8 cellular contexts compared by ENCODE assay signal in genomic region chr11:120326228-120326627, GRCh38. TPM values are rescaled to one million over a fixed set of nuclear protein-coding genes. Genes with fewer than 3 reads are reported as not detected.
DNase-seq lines count a peak whose midpoint lies in the region; ATAC-seq and TF ChIP-seq lines count a peak whose summit lies in the region.

No MANE protein-coding gene starts in this region.

- H3K4me1 ChIP-seq in HUES64 (ENCODE audit: insufficient read depth, low read length) (peaks cover 13% of the 10 kb centered on the region), right atrium auricular region (peaks cover 0 to 36% of the 10 kb centered on the region in 2 donors)

- WGBS in HUES64, result 87% methylated on average over 2 of the region's 3 CpGs

- peak overlapping the region; percentile 62 for H3K4me3 Mint-ChIP-seq in activated naive CD8-positive, alpha-beta T cell
- H3K4me3 Mint-ChIP-seq in stimulated activated naive B cell treated with anti-CD40 and anti-IgM and Interleukin-4, amounts not matched to agents 10 μg/mL and 1 μg/mL and 100 μg/mL, for 72 hours, result peak overlapping the region; percentile 64 to 76

- no peak for DNase-seq in right atrium auricular region (ENCODE audit: low spot score)
- DNase-seq in stimulated activated naive B cell treated with anti-CD40 and anti-IgM and Interleukin-4, amounts not matched to agents 10 μg/mL and 1 μg/mL and 100 μg/mL, for 72 hours, result no peak
- DNase-seq in GM10266 (ENCODE audit: extremely low spot score), result no peak
- DNase-seq in NCI-H2171 (lab: John Stamatoyannopoulos, UW), result no peak
- DNase-seq in activated CD4-positive, alpha-beta T cell treated with anti-CD3 and anti-CD28 coated beads, Interleukin-2, amount 50 U/mL, for 48 hours, result no peak

- H3K36me3 ChIP-seq in HUES64 (ENCODE audit: insufficient read depth, low read length) (peaks cover 22% of the 10 kb centered on the region), right atrium auricular region (peaks cover 15% of the 10 kb centered on the region)

- no peak overlapping the region for H3K9ac ChIP-seq in HUES64 (ENCODE audit: low read depth, low read length)

- H3K4me3 ChIP-seq in HUES64 (ENCODE audit: low read length) (peak overlapping the region; percentile 80), right atrium auricular region (peak overlapping the region; percentile 78 to 79)

- TF ChIP-seq CTCF in right atrium auricular region (IDR thresholded peaks at IDR 0.05) (no peak), GM10266 (IDR thresholded peaks at IDR 0.05; ENCODE audit: control insufficient read depth, insufficient read depth, low read depth, missing control alignments) (no peak)

- no peaks in the 10 kb centered on the region for H3K36me3 Mint-ChIP-seq in activated naive CD8-positive, alpha-beta T cell
- H3K36me3 Mint-ChIP-seq in stimulated activated naive B cell treated with anti-CD40 and anti-IgM and Interleukin-4, amounts not matched to agents 10 μg/mL and 1 μg/mL and 100 μg/mL, for 72 hours, result peaks cover 0 to 4% of the 10 kb centered on the region in 2 donors

- H3K27me3 ChIP-seq in HUES64 (ENCODE audit: insufficient read depth, low read length) (peaks cover 6% of the 10 kb centered on the region; the same call in 1 of the 2 replicates), right atrium auricular region (no peaks in the 10 kb centered on the region)

- peaks cover 20% of the 10 kb centered on the region for H3K4me1 Mint-ChIP-seq in activated naive CD8-positive, alpha-beta T cell (ENCODE audit: low read depth)
- H3K4me1 Mint-ChIP-seq in stimulated activated naive B cell treated with anti-CD40 and anti-IgM and Interleukin-4, amounts not matched to agents 10 μg/mL and 1 μg/mL and 100 μg/mL, for 72 hours, result peaks cover 14 to 20% of the 10 kb centered on the region in 2 donors

- peak; percentile 35 to 41 for ATAC-seq in stimulated activated naive B cell treated with anti-CD40 and anti-IgM and Interleukin-4, amounts not matched to agents 10 μg/mL and 1 μg/mL and 100 μg/mL, for 72 hours (replicated peaks)
- ATAC-seq in esophagus mucosa, result no peak

- H3K27ac ChIP-seq in HUES64 (ENCODE audit: low read depth, low read length) (no peak overlapping the region), right atrium auricular region (peak overlapping the region; percentile 96 to 98)

- H3K9me3 Mint-ChIP-seq in activated naive CD8-positive, alpha-beta T cell (ENCODE audit: low read depth), result no peaks in the 10 kb centered on the region
- H3K9me3 Mint-ChIP-seq in stimulated activated naive B cell treated with anti-CD40 and anti-IgM and Interleukin-4, amounts not matched to agents 10 μg/mL and 1 μg/mL and 100 μg/mL, for 72 hours, result no peaks in the 10 kb centered on the region

- H3K27me3 Mint-ChIP-seq in activated naive CD8-positive, alpha-beta T cell, result peaks cover 55% of the 10 kb centered on the region
- H3K27me3 Mint-ChIP-seq in stimulated activated naive B cell treated with anti-CD40 and anti-IgM and Interleukin-4, amounts not matched to agents 10 μg/mL and 1 μg/mL and 100 μg/mL, for 72 hours, result peaks cover 76 to 84% of the 10 kb centered on the region in 2 donors

- no peaks in the 10 kb centered on the region for H3K9me3 ChIP-seq in HUES64 (ENCODE audit: insufficient read depth, low read depth, low read length)
- no peaks in the 10 kb centered on the region for H3K9me3 ChIP-seq in right atrium auricular region

- H3K27ac Mint-ChIP-seq in activated naive CD8-positive, alpha-beta T cell, result no peak overlapping the region
- H3K27ac Mint-ChIP-seq in stimulated activated naive B cell treated with anti-CD40 and anti-IgM and Interleukin-4, amounts not matched to agents 10 μg/mL and 1 μg/mL and 100 μg/mL, for 72 hours, result no peak overlapping the region

RNA-seq across cellular contexts. Expression of gene TLCD5, which starts 1.1 kb away (rescaled TPM):
- polyA plus RNA-seq in HUES64 (2013, experiment 1 of 2), result 6.8 TPM
- polyA plus RNA-seq in HUES64 (2013, experiment 2 of 2), result 6.1 TPM
- total RNA-seq in right atrium auricular region, result 10 to 100 TPM; 11.3 to 18.7 TPM
- total RNA-seq in esophagus mucosa, result 0.48 TPM

RNA-seq across cellular contexts. Expression of gene ARHGEF12, which starts 10.0 kb away (rescaled TPM):
- 12.8 TPM for polyA plus RNA-seq in HUES64 (2013, experiment 1 of 2)
- polyA plus RNA-seq in HUES64 (2013, experiment 2 of 2), result 16.0 TPM
- total RNA-seq in right atrium auricular region (10 to 100 TPM; 84.0 to 87.2 TPM), esophagus mucosa (62.7 TPM)
